In the genomic region with DNA sequence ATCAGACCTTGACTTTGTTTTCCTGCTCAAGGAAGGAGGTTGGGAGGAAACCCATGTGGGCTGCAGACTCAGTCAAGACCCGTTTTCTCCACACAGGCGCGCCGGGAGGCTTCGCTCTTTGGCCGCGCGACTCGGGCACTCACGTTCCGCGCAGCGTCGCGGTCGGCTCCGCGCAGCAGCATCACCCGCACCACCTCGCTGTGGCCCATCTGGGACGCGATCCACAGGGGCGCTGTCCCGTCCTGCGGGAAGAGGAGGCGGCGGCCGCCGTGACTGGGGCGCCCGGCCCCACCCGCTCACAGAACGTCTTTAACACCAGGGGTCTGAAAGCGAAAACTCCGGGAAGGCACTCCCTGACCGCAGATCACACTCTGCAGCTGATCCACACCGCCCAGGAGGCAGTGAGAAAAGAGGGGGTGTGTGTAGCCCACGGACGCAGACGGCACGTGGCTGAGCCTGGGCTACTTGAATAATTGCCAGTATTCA, we compare ENCODE assay signal across 8 cellular contexts. TPM values are rescaled to one million over a fixed set of nuclear protein-coding genes. Genes with fewer than 3 reads are reported as not detected.
DNase-seq lines count a peak whose midpoint lies in the region; ATAC-seq and TF ChIP-seq lines count a peak whose summit lies in the region.

No MANE protein-coding gene starts in this region.

- H3K4me1 Mint-ChIP-seq in MCF 10A (ENCODE audit: insufficient read depth, unreplicated experiment), result peaks cover 6% of the 10 kb centered on the region
- H3K4me1 Mint-ChIP-seq in natural killer cell treated with Interleukin-12 subunit alpha and Interleukin-12 subunit beta and Interleukin-15 and Interleukin-18, amount 100 ng/mL, for 72 hours (ENCODE audit: low read depth in 2 of 2), result peaks cover 13 to 15% of the 10 kb centered on the region in 2 donors

- H3K4me1 ChIP-seq in breast epithelium (no peaks in the 10 kb centered on the region), PC-3 (ENCODE audit: insufficient read depth, low read length) (peaks cover 4% of the 10 kb centered on the region; the same call in 1 of the 2 replicates)

- 0 out of 2 replicates have a peak overlapping the region, but pooled peaks have one; percentile 30 for H2AFZ ChIP-seq in PC-3 (ENCODE audit: low read length)

- intact Hi-C loops in breast epithelium (cut with DNase I; ENCODE audit: low total_unique reads), result no loop called here
- intact Hi-C loops in MCF 10A (cut with micrococcal nuclease), result no loop called here
- intact Hi-C loops in PC-3 (cut with micrococcal nuclease), result no loop called here

- peak overlapping the region; percentile 73 to 83 for H3K27ac ChIP-seq in breast epithelium
- H3K27ac ChIP-seq in PC-3 (ENCODE audit: low read length), result no peak overlapping the region

- no peaks in the 10 kb centered on the region for H3K79me2 ChIP-seq in PC-3 (ENCODE audit: low read length)

- no peak for TF ChIP-seq POLR2A in breast epithelium (IDR thresholded peaks at IDR 0.05)

- H4K20me1 ChIP-seq in PC-3 (ENCODE audit: low read length), result no peaks in the 10 kb centered on the region

- no peak overlapping the region for H3K4me3 Mint-ChIP-seq in MCF 10A (ENCODE audit: unreplicated experiment)
- H3K4me3 Mint-ChIP-seq in natural killer cell treated with Interleukin-12 subunit alpha and Interleukin-12 subunit beta and Interleukin-15 and Interleukin-18, amount 100 ng/mL, for 72 hours, result peak overlapping the region; percentile 50

- H3K27me3 Mint-ChIP-seq in MCF 10A (ENCODE audit: insufficient read depth, unreplicated experiment), result peaks cover 12% of the 10 kb centered on the region
- H3K27me3 Mint-ChIP-seq in natural killer cell treated with Interleukin-12 subunit alpha and Interleukin-12 subunit beta and Interleukin-15 and Interleukin-18, amount 100 ng/mL, for 72 hours, result peaks cover 31 to 39% of the 10 kb centered on the region in 2 donors

- H3K9me2 ChIP-seq in PC-3 (replicated peaks; ENCODE audit: low read length), result no peaks in the 10 kb centered on the region

- H3K4me3 ChIP-seq in breast epithelium (peak overlapping the region; percentile 44 to 69 (median 52)), PC-3 (ENCODE audit: low read length) (no peak overlapping the region), epithelial cell of esophagus (ENCODE audit: low read length) (peak overlapping the region; percentile 35)

- no peak overlapping the region for H3K4me2 ChIP-seq in PC-3 (ENCODE audit: low read length)

- no TSS peak for BruUV-seq in MCF 10A (replicated peaks; lab: Mats Ljungman, UMichigan)
- no TSS peak for BruUV-seq in PC-3 (replicated peaks; lab: Mats Ljungman, UMichigan)

- DNase-seq in breast epithelium (ENCODE audit: low spot score in 2 of 2), result no peak
- DNase-seq in MCF 10A (ENCODE audit: unreplicated experiment), result no peak
- DNase-seq in PC-3, result no peak
- peak; percentile 18 for DNase-seq in epithelial cell of esophagus (ENCODE audit: low read depth)
- DNase-seq in natural killer cell treated with Interleukin-12 subunit alpha and Interleukin-12 subunit beta and Interleukin-15 and Interleukin-18, amount 100 ng/mL, for 72 hours (ENCODE audit: low spot score), result no peak
- DNase-seq in SKM-1 treated with dmso at 0.1 percent for 144 hours (lab: John Stamatoyannopoulos, UW; ENCODE audit: unreplicated experiment), result no peak
- DNase-seq in RKO (ENCODE audit: low spot score), result no peak
- DNase-seq in COR-L47 (lab: John Stamatoyannopoulos, UW), result no peak

- POLR2A ChIA-PET in MCF 10A (lab: Yijun Ruan, JAX) (no interaction called here), PC-3 (lab: Charles Lee; ENCODE audit: unreplicated experiment) (no interaction called here)

- CTCF ChIA-PET in MCF 10A (lab: Yijun Ruan, JAX) (interaction anchor here (12.6 kb wide), 1 partner anchor 83 kb away, joined by 211 read pairs; no protein-coding TSS in a partner anchor), PC-3 (lab: Charles Lee) (no interaction called here)

- H3K9me3 Mint-ChIP-seq in MCF 10A (ENCODE audit: unreplicated experiment), result no peaks in the 10 kb centered on the region
- no peaks in the 10 kb centered on the region for H3K9me3 Mint-ChIP-seq in natural killer cell treated with Interleukin-12 subunit alpha and Interleukin-12 subunit beta and Interleukin-15 and Interleukin-18, amount 100 ng/mL, for 72 hours

- H3F3A ChIP-seq in PC-3 (ENCODE audit: low read length, unreplicated experiment), result no peaks in the 10 kb centered on the region

- no peaks in the 10 kb centered on the region for H3K9me3 ChIP-seq in breast epithelium
- no peaks in the 10 kb centered on the region for H3K9me3 ChIP-seq in PC-3 (ENCODE audit: low read length)

- H3K36me3 ChIP-seq in breast epithelium (no peaks in the 10 kb centered on the region), PC-3 (ENCODE audit: low read depth, low read length) (no peaks in the 10 kb centered on the region)

- H3K9ac ChIP-seq in PC-3 (ENCODE audit: low read length), result no peak overlapping the region

- TF ChIP-seq CTCF in breast epithelium (IDR thresholded peaks at IDR 0.05), result no peak
- TF ChIP-seq CTCF in MCF 10A (IDR thresholded peaks at IDR 0.05; ENCODE audit: unreplicated experiment), result no peak
- TF ChIP-seq CTCF in PC-3 (conservative IDR thresholded peaks at IDR 0.05; ENCODE audit: low read depth, low read length), result no peak
- no peak for TF ChIP-seq CTCF in epithelial cell of esophagus (IDR thresholded peaks at IDR 0.05; ENCODE audit: insufficient read depth, low read depth, low read length, missing control alignments)

- ATAC-seq in PC-3, result peak; percentile 21
- ATAC-seq in natural killer cell treated with Interleukin-12 subunit alpha and Interleukin-12 subunit beta and Interleukin-15 and Interleukin-18, amount 100 ng/mL, for 72 hours, result peak; percentile 37 to 73

- H3K27ac Mint-ChIP-seq in MCF 10A (ENCODE audit: low read depth, unreplicated experiment), result no peak overlapping the region
- no peak overlapping the region for H3K27ac Mint-ChIP-seq in natural killer cell treated with Interleukin-12 subunit alpha and Interleukin-12 subunit beta and Interleukin-15 and Interleukin-18, amount 100 ng/mL, for 72 hours

- H3K36me3 Mint-ChIP-seq in MCF 10A (ENCODE audit: insufficient read depth, unreplicated experiment), result no peaks in the 10 kb centered on the region
- H3K36me3 Mint-ChIP-seq in natural killer cell treated with Interleukin-12 subunit alpha and Interleukin-12 subunit beta and Interleukin-15 and Interleukin-18, amount 100 ng/mL, for 72 hours, result no peaks in the 10 kb centered on the region

- H3K27me3 ChIP-seq in breast epithelium, result no peaks in the 10 kb centered on the region
- no peaks in the 10 kb centered on the region for H3K27me3 ChIP-seq in PC-3 (ENCODE audit: low read length)

RNA-seq across cellular contexts. Expression of a gene that starts 33.1 kb away (rescaled TPM):
- 100 to 1,000 TPM in 1 of 3 donors, 10 to 100 TPM in 2; 39.5 to 100 (median 81.3) TPM for total RNA-seq in breast epithelium
- total RNA-seq in MCF 10A (2022), result 60.4 and 78.8 TPM in 2 replicates
- 85.5 and 122 TPM in 2 replicates for total RNA-seq in PC-3 (2014; rRNA removed)
- total RNA-seq in natural killer cell treated with Interleukin-12 subunit alpha and Interleukin-12 subunit beta and Interleukin-15 and Interleukin-18, amount 100 ng/mL, for 72 hours, result 10 to 100 TPM; 87.6 to 88.3 TPM

RNA-seq across cellular contexts. Expression of a gene that starts 43.3 kb away (rescaled TPM):
- 10 to 100 TPM in 1 of 3 donors, 1 to 10 TPM in 2; 8.8 to 13.8 (median 9.9) TPM for total RNA-seq in breast epithelium
- 2.4 and 3.8 TPM in 2 replicates for total RNA-seq in MCF 10A (2022)
- 31.0 and 31.4 TPM in 2 replicates for total RNA-seq in PC-3 (2014; rRNA removed)
- total RNA-seq in natural killer cell treated with Interleukin-12 subunit alpha and Interleukin-12 subunit beta and Interleukin-15 and Interleukin-18, amount 100 ng/mL, for 72 hours, result not detected
